In genomic region chr22:48070760-48071159, GRCh38 we compare ENCODE assay signal across 22 cellular contexts.
"Had no signal": no experiment of that assay in that cellular context is flagged by ENCODE, and none has a peak within 500 bp of the region (broad histone marks: within the 10 kb centered on the region; RNA-seq: fewer than 3 reads in every experiment).

No MANE protein-coding gene starts in this region.

- H3K36me3 Mint-ChIP-seq: activated CD8-positive, alpha-beta memory T cell treated with anti-CD3 and anti-CD28 coated beads, Interleukin-2, amount 10 ng/mL, durations not matched to agents 7 days and 5 days; activated naive CD8-positive, alpha-beta T cell treated with anti-CD3 and anti-CD28 coated beads for 36 hours had no signal

- H3K27me3 ChIP-seq: thyroid gland had no signal

- H3K4me1 Mint-ChIP-seq: activated CD4-positive, alpha-beta memory T cell treated with anti-CD3 and anti-CD28 coated beads, Interleukin-2, amount 10 ng/mL, durations not matched to agents 7 days and 5 days; activated CD8-positive, alpha-beta memory T cell treated with anti-CD3 and anti-CD28 coated beads, Interleukin-2, amount 10 ng/mL, durations not matched to agents 7 days and 5 days; activated naive CD8-positive, alpha-beta T cell treated with anti-CD3 and anti-CD28 coated beads for 36 hours; activated T-helper 17 cell treated with anti-CD3 and anti-CD28 coated beads, Interleukin-2, amount 50 U/mL, for 72 hours; immature natural killer cell had no signal

- ATAC-seq: activated CD8-positive, alpha-beta memory T cell treated with anti-CD3 and anti-CD28 coated beads, Interleukin-2, amount 10 ng/mL, durations not matched to agents 7 days and 5 days; activated T-helper 17 cell treated with anti-CD3 and anti-CD28 coated beads, Interleukin-2, amount 50 U/mL, for 72 hours; heart right ventricle had no signal

- H3K36me3 ChIP-seq: esophagus squamous epithelium, heart right ventricle, left ventricle myocardium inferior, thyroid gland had no signal

- H3K9me3 Mint-ChIP-seq: activated B cell treated with CpG ODN at 0.5 μM for 24 hours; activated CD4-positive, alpha-beta memory T cell treated with anti-CD3 and anti-CD28 coated beads, Interleukin-2, amount 10 ng/mL, durations not matched to agents 7 days and 5 days; activated naive CD8-positive, alpha-beta T cell treated with anti-CD3 and anti-CD28 coated beads for 36 hours; immature natural killer cell had no signal

- DNase-seq: activated B cell treated with CpG ODN at 0.5 μM for 24 hours; activated CD4-positive, alpha-beta memory T cell treated with anti-CD3 and anti-CD28 coated beads, Interleukin-2, amount 10 ng/mL, durations not matched to agents 7 days and 5 days; activated CD4-positive, alpha-beta T cell treated with anti-CD3 and anti-CD28 coated beads for 4 hours; activated CD8-positive, alpha-beta memory T cell treated with anti-CD3 and anti-CD28 coated beads, Interleukin-2, amount 10 ng/mL, durations not matched to agents 7 days and 5 days; activated naive CD4-positive, alpha-beta T cell; activated naive CD8-positive, alpha-beta T cell treated with anti-CD3 and anti-CD28 coated beads for 36 hours; amniotic stem cell; dermis blood vessel endothelial cell; effector memory CD4-positive, alpha-beta T cell; esophagus squamous epithelium; heart right ventricle; immature natural killer cell; kidney glomerular epithelial cell; left ventricle myocardium inferior; mammary epithelial cell; nephron progenitor cell; stimulated activated CD4-positive, alpha-beta T cell treated with anti-CD3 and anti-CD28 coated beads, Interleukin-12 subunit alpha, Interleukin-12 subunit beta, amount 100 ng/mL, for 4 hours; stimulated activated CD4-positive, alpha-beta T cell treated with anti-CD3 and anti-CD28 coated beads, Interleukin-1b, Interleukin-23, amount 100 ng/mL, for 48 hours; stimulated activated CD8-positive, alpha-beta memory T cell treated with anti-CD3 and anti-CD28 coated beads, Interleukin-4, amount 100 ng/mL, for 48 hours; stimulated activated naive CD4-positive, alpha-beta T cell; thyroid gland had no signal

- H3K27me3 Mint-ChIP-seq: activated B cell treated with CpG ODN at 0.5 μM for 24 hours had no signal

- H3K9me3 ChIP-seq: esophagus squamous epithelium, thyroid gland had no signal

- H3K27ac ChIP-seq: esophagus squamous epithelium, heart right ventricle, left ventricle myocardium inferior, thyroid gland had no signal

- H3K4me3 Mint-ChIP-seq: activated B cell treated with CpG ODN at 0.5 μM for 24 hours; activated CD4-positive, alpha-beta memory T cell treated with anti-CD3 and anti-CD28 coated beads, Interleukin-2, amount 10 ng/mL, durations not matched to agents 7 days and 5 days; activated CD8-positive, alpha-beta memory T cell treated with anti-CD3 and anti-CD28 coated beads, Interleukin-2, amount 10 ng/mL, durations not matched to agents 7 days and 5 days; activated naive CD8-positive, alpha-beta T cell treated with anti-CD3 and anti-CD28 coated beads for 36 hours; activated T-helper 17 cell treated with anti-CD3 and anti-CD28 coated beads, Interleukin-2, amount 50 U/mL, for 72 hours; immature natural killer cell; nephron progenitor cell had no signal

- H3K4me3 ChIP-seq: esophagus squamous epithelium, heart right ventricle, left ventricle myocardium inferior, thyroid gland had no signal

- H3K4me1 ChIP-seq: esophagus squamous epithelium, heart right ventricle, left ventricle myocardium inferior, thyroid gland had no signal

- H3K27ac Mint-ChIP-seq: activated B cell treated with CpG ODN at 0.5 μM for 24 hours; activated CD4-positive, alpha-beta memory T cell treated with anti-CD3 and anti-CD28 coated beads, Interleukin-2, amount 10 ng/mL, durations not matched to agents 7 days and 5 days; activated CD8-positive, alpha-beta memory T cell treated with anti-CD3 and anti-CD28 coated beads, Interleukin-2, amount 10 ng/mL, durations not matched to agents 7 days and 5 days; activated naive CD8-positive, alpha-beta T cell treated with anti-CD3 and anti-CD28 coated beads for 36 hours; activated T-helper 17 cell treated with anti-CD3 and anti-CD28 coated beads, Interleukin-2, amount 50 U/mL, for 72 hours; immature natural killer cell; nephron progenitor cell had no signal
